Comparison of ENCODE assay signal across 32 cellular contexts in the genomic region with DNA sequence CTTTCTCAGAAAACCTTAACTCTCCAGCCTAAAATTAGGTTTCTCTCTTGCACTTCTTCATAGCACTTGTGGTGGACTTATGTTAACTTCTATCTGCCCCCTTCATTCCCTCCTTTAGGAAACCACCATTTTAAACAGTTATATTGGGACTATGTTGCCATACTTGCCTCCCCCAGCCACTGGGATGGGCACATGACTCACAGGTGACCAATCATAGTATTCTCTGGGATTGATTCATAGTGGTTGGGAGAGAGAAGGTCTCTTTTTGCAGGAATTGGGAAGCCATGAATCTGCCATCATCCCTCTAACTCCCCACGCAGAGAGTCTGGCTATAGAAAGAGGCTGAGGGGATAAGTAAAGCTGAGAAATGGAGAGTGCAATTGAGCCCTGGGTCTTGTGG.
"Had no signal": no experiment of that assay in that cellular context is flagged by ENCODE, and none has a peak within 500 bp of the region (broad histone marks: within the 10 kb centered on the region; RNA-seq: fewer than 3 reads in every experiment).

No MANE protein-coding gene starts in this region.

- H3K27ac Mint-ChIP-seq: activated CD4-positive, alpha-beta memory T cell treated with anti-CD3 and anti-CD28 coated beads for 36 hours; activated naive CD4-positive, alpha-beta T cell treated with anti-CD3 and anti-CD28 coated beads for 36 hours; activated naive CD8-positive, alpha-beta T cell treated with anti-CD3 and anti-CD28 coated beads, Interleukin-2, amount 10 ng/mL, durations not matched to agents 7 days and 5 days; activated T-helper 1 cell treated with anti-CD3 and anti-CD28 coated beads, Interleukin-12 subunit alpha, Interleukin-12 subunit beta, Interleukin-2, Interleukin-4 antibody, amounts not matched to agents 30 ng/mL and 10 ng/mL and 1 ng/mL, durations not matched to agents 14 hours and 24 hours and 36 hours; brain; immature natural killer cell; memory B cell; naive thymus-derived CD4-positive, alpha-beta T cell; stimulated activated effector memory CD8-positive, alpha-beta T cell treated with anti-CD3 and anti-CD28 coated beads, Interleukin-12 subunit alpha, Interleukin-12 subunit beta, amount 100 ng/mL, for 72 hours; stimulated activated naive CD8-positive, alpha-beta T cell treated with anti-CD3 and anti-CD28 coated beads, Interleukin-15, amount 100 ng/mL, for 72 hours; type B pancreatic cell had no signal

- H3K27ac ChIP-seq: ascending aorta, heart left ventricle, parathyroid adenoma, psoas muscle, sigmoid colon, uterus, VCaP had no signal

- H3K9ac ChIP-seq: parathyroid adenoma had no signal

- H3K4me1 ChIP-seq: ascending aorta, heart left ventricle, parathyroid adenoma, psoas muscle, sigmoid colon, uterus had no signal

- DNase-seq: activated CD4-positive, alpha-beta memory T cell treated with anti-CD3 and anti-CD28 coated beads for 36 hours; activated CD4-positive, alpha-beta T cell treated with anti-CD3 and anti-CD28 coated beads for 48 hours; activated CD8-positive, alpha-beta memory T cell treated with anti-CD3 and anti-CD28 coated beads, Interleukin-2, amount 50 U/mL, for 4 hours; activated effector memory CD4-positive, alpha-beta T cell treated with anti-CD3 and anti-CD28 coated beads, Interleukin-2, amount 50 U/mL, for 16 hours; activated naive CD4-positive, alpha-beta T cell treated with anti-CD3 and anti-CD28 coated beads for 36 hours; activated naive CD8-positive, alpha-beta T cell treated with anti-CD3 and anti-CD28 coated beads, Interleukin-2, amount 10 ng/mL, durations not matched to agents 7 days and 5 days; activated T-cell treated with anti-CD3 and anti-CD28 coated beads, Interleukin-2, amount 50 U/mL, for 1 hour; caudate nucleus; foreskin fibroblast; heart left ventricle; hypothalamus; immature natural killer cell; kidney; midbrain; naive thymus-derived CD4-positive, alpha-beta T cell; psoas muscle; sigmoid colon; small intestine; stimulated activated CD4-positive, alpha-beta T cell treated with anti-CD3 and anti-CD28 coated beads, Interleukin-4, amount 100 ng/mL, for 24 hours; stimulated activated naive CD8-positive, alpha-beta T cell treated with anti-CD3 and anti-CD28 coated beads, Interleukin-15, amount 100 ng/mL, for 72 hours; substantia nigra; uterus had no signal

- H3K27me3 ChIP-seq: ascending aorta, sigmoid colon, uterus had no signal

- H3K79me2 ChIP-seq: parathyroid adenoma had no signal

- H3K9me3 ChIP-seq: ascending aorta, heart left ventricle, psoas muscle, sigmoid colon, uterus had no signal

- H3K36me3 Mint-ChIP-seq: activated CD4-positive, alpha-beta memory T cell treated with anti-CD3 and anti-CD28 coated beads for 36 hours; activated naive CD8-positive, alpha-beta T cell treated with anti-CD3 and anti-CD28 coated beads, Interleukin-2, amount 10 ng/mL, durations not matched to agents 7 days and 5 days; immature natural killer cell; memory B cell; naive thymus-derived CD4-positive, alpha-beta T cell; stimulated activated effector memory CD8-positive, alpha-beta T cell treated with anti-CD3 and anti-CD28 coated beads, Interleukin-12 subunit alpha, Interleukin-12 subunit beta, amount 100 ng/mL, for 72 hours; type B pancreatic cell had no signal

- H3K4me1 Mint-ChIP-seq: activated naive CD8-positive, alpha-beta T cell treated with anti-CD3 and anti-CD28 coated beads, Interleukin-2, amount 10 ng/mL, durations not matched to agents 7 days and 5 days; brain; immature natural killer cell; memory B cell; naive thymus-derived CD4-positive, alpha-beta T cell; stimulated activated effector memory CD8-positive, alpha-beta T cell treated with anti-CD3 and anti-CD28 coated beads, Interleukin-12 subunit alpha, Interleukin-12 subunit beta, amount 100 ng/mL, for 72 hours; stimulated activated naive CD8-positive, alpha-beta T cell treated with anti-CD3 and anti-CD28 coated beads, Interleukin-15, amount 100 ng/mL, for 72 hours had no signal

- H2AFZ ChIP-seq: parathyroid adenoma had no signal

- H3K27me3 Mint-ChIP-seq: stimulated activated naive CD8-positive, alpha-beta T cell treated with anti-CD3 and anti-CD28 coated beads, Interleukin-15, amount 100 ng/mL, for 72 hours; type B pancreatic cell had no signal

- ATAC-seq: activated CD4-positive, CD25-positive, alpha-beta regulatory T cell treated with anti-CD3 and anti-CD28 coated beads, Interleukin-2, amount 50 U/mL, for 24 hours; esophagus mucosa; heart left ventricle; naive thymus-derived CD4-positive, alpha-beta T cell; psoas muscle; stimulated activated effector memory CD8-positive, alpha-beta T cell treated with anti-CD3 and anti-CD28 coated beads, Interleukin-12 subunit alpha, Interleukin-12 subunit beta, amount 100 ng/mL, for 72 hours; stimulated activated naive CD8-positive, alpha-beta T cell treated with anti-CD3 and anti-CD28 coated beads, Interleukin-15, amount 100 ng/mL, for 72 hours had no signal

- H3K4me3 Mint-ChIP-seq: activated CD4-positive, alpha-beta memory T cell treated with anti-CD3 and anti-CD28 coated beads for 36 hours; activated naive CD4-positive, alpha-beta T cell treated with anti-CD3 and anti-CD28 coated beads for 36 hours; activated naive CD8-positive, alpha-beta T cell treated with anti-CD3 and anti-CD28 coated beads, Interleukin-2, amount 10 ng/mL, durations not matched to agents 7 days and 5 days; activated T-helper 1 cell treated with anti-CD3 and anti-CD28 coated beads, Interleukin-12 subunit alpha, Interleukin-12 subunit beta, Interleukin-2, Interleukin-4 antibody, amounts not matched to agents 30 ng/mL and 10 ng/mL and 1 ng/mL, durations not matched to agents 14 hours and 24 hours and 36 hours; brain; immature natural killer cell; memory B cell; naive thymus-derived CD4-positive, alpha-beta T cell; stimulated activated effector memory CD8-positive, alpha-beta T cell treated with anti-CD3 and anti-CD28 coated beads, Interleukin-12 subunit alpha, Interleukin-12 subunit beta, amount 100 ng/mL, for 72 hours; stimulated activated naive CD8-positive, alpha-beta T cell treated with anti-CD3 and anti-CD28 coated beads, Interleukin-15, amount 100 ng/mL, for 72 hours; type B pancreatic cell had no signal

- H3K4me3 ChIP-seq: ascending aorta, heart left ventricle, psoas muscle, sigmoid colon, uterus had no signal

- H3K36me3 ChIP-seq: ascending aorta, heart left ventricle, sigmoid colon, uterus had no signal

- H3K9me3 Mint-ChIP-seq: activated CD4-positive, alpha-beta memory T cell treated with anti-CD3 and anti-CD28 coated beads for 36 hours; activated naive CD4-positive, alpha-beta T cell treated with anti-CD3 and anti-CD28 coated beads for 36 hours; activated naive CD8-positive, alpha-beta T cell treated with anti-CD3 and anti-CD28 coated beads, Interleukin-2, amount 10 ng/mL, durations not matched to agents 7 days and 5 days; activated T-helper 1 cell treated with anti-CD3 and anti-CD28 coated beads, Interleukin-12 subunit alpha, Interleukin-12 subunit beta, Interleukin-2, Interleukin-4 antibody, amounts not matched to agents 30 ng/mL and 10 ng/mL and 1 ng/mL, durations not matched to agents 14 hours and 24 hours and 36 hours; brain; immature natural killer cell; memory B cell; stimulated activated effector memory CD8-positive, alpha-beta T cell treated with anti-CD3 and anti-CD28 coated beads, Interleukin-12 subunit alpha, Interleukin-12 subunit beta, amount 100 ng/mL, for 72 hours; stimulated activated naive CD8-positive, alpha-beta T cell treated with anti-CD3 and anti-CD28 coated beads, Interleukin-15, amount 100 ng/mL, for 72 hours; type B pancreatic cell had no signal
